Comparison of ENCODE assay signal across 18 cellular contexts in genomic region chr3:53713626-53714025, GRCh38.
DNase-seq lines count a peak whose midpoint lies in the region; ATAC-seq and TF ChIP-seq lines count a peak whose summit lies in the region.
"Had no signal": no experiment of that assay in that cellular context is flagged by ENCODE, and none has a peak within 500 bp of the region (broad histone marks: within the 10 kb centered on the region; RNA-seq: fewer than 3 reads in every experiment).

No MANE protein-coding gene starts in this region.

- WGBS in right cardiac atrium, result 82% methylated on average over 2 of the region's 2 CpGs

- intact Hi-C loops in left ventricle myocardium superior (cut with micrococcal nuclease) (no loop called here), right cardiac atrium (cut with DNase I) (loop anchor here in 3 of 4 donors (5.0 to 10.0 kb wide), 2 partner anchors 339 to 411 kb away; no protein-coding TSS in a partner anchor), Right ventricle myocardium inferior (cut with DNase I) (loop anchor here (5.0 to 10.0 kb wide), 2 partner anchors 336 to 599 kb away; no protein-coding TSS in a partner anchor), upper lobe of right lung (cut with DNase I) (no loop called here)

- no peak for TF ChIP-seq CTCF in cardiac muscle cell (IDR thresholded peaks at IDR 0.05; ENCODE audit: low read depth, low read length)
- no peak for TF ChIP-seq CTCF in upper lobe of right lung (IDR thresholded peaks at IDR 0.05)

- no peaks in the 10 kb centered on the region for H3K9me3 ChIP-seq in cardiac muscle cell (ENCODE audit: low read depth)
- no peaks in the 10 kb centered on the region for H3K9me3 ChIP-seq in right cardiac atrium (ENCODE audit: control insufficient read depth, low read length)
- no peaks in the 10 kb centered on the region for H3K9me3 ChIP-seq in upper lobe of right lung
- H3K9me3 ChIP-seq: BLaER1, Caco-2 had no signal

- H3K27me3 ChIP-seq in cardiac muscle cell, result no peaks in the 10 kb centered on the region
- H3K27me3 ChIP-seq in right cardiac atrium (ENCODE audit: control insufficient read depth, insufficient read depth), result no peaks in the 10 kb centered on the region
- H3K27me3 ChIP-seq in upper lobe of right lung, result no peaks in the 10 kb centered on the region
- H3K27me3 ChIP-seq: BLaER1 had no signal

- ATAC-seq in left ventricle myocardium superior (no peak), right cardiac atrium (no peak), Right ventricle myocardium inferior (no peak), HG02571 (IDR thresholded peaks at IDR 0.05; ENCODE audit: unreplicated experiment) (no peak), upper lobe of right lung (no peak)
- ATAC-seq: CD8-positive, alpha-beta T cell had no signal

- H3K4me1 ChIP-seq in cardiac muscle cell (ENCODE audit: low read depth) (peaks cover 58% of the 10 kb centered on the region), right cardiac atrium (ENCODE audit: control insufficient read depth, insufficient read depth, low read length) (peaks cover 8% of the 10 kb centered on the region), upper lobe of right lung (peaks cover 8% of the 10 kb centered on the region)
- H3K4me1 ChIP-seq: Caco-2 had no signal

- no peak overlapping the region for H3K4me3 ChIP-seq in cardiac muscle cell
- H3K4me3 ChIP-seq in right cardiac atrium (ENCODE audit: low read length), result no peak overlapping the region
- H3K4me3 ChIP-seq in upper lobe of right lung, result no peak overlapping the region
- H3K4me3 ChIP-seq: BLaER1, GM23248 had no signal

- peak in 1 of 2 donors; percentile 15 for DNase-seq in cardiac muscle cell (ENCODE audit: low read depth in 1 of 2, low spot score in 1 of 2)
- no peak for DNase-seq in left ventricle myocardium superior
- no peak for DNase-seq in right cardiac atrium
- no peak for DNase-seq in Right ventricle myocardium inferior (ENCODE audit: missing footprints)
- DNase-seq in mesenteric fat pad (ENCODE audit: low spot score), result peak; percentile 79
- no peak for DNase-seq in upper lobe of right lung
- no peak for DNase-seq in NCI-H146 treated with DMSO at 0.1 percent for 48 hours (lab: John Stamatoyannopoulos, UW; ENCODE audit: unreplicated experiment)
- DNase-seq: Caco-2; CD8-positive, alpha-beta T cell; DMS153; DND-41; GM23248; H7; HCEC 1CT had no signal

- H3K27ac ChIP-seq in cardiac muscle cell, result peak overlapping the region; percentile 66
- H3K27ac ChIP-seq in right cardiac atrium (ENCODE audit: low read length), result peak overlapping the region; percentile 18
- H3K27ac ChIP-seq in upper lobe of right lung, result no peak overlapping the region
- H3K27ac ChIP-seq: 22Rv1, BLaER1, C4-2B, GM23248 had no signal

- H3K36me3 ChIP-seq in cardiac muscle cell, result no peaks in the 10 kb centered on the region
- no peaks in the 10 kb centered on the region for H3K36me3 ChIP-seq in upper lobe of right lung
- H3K36me3 ChIP-seq: BLaER1 had no signal

Comparison
In these comparisons a context has a peak if more than half of its experiments do, and no peak if none do; other contexts are left out.
1. intact Hi-C loops: an anchor here in right cardiac atrium (5.0 to 10.0 kb wide) and Right ventricle myocardium inferior (5.0 to 10.0 kb wide); none called in left ventricle myocardium superior and upper lobe of right lung.